ENCODE assay signal across 17 cellular contexts in genomic region chr15:41556657-41557056, GRCh38.
"Had no signal": no experiment of that assay in that cellular context is flagged by ENCODE, and none has a peak within 500 bp of the region (broad histone marks: within the 10 kb centered on the region; RNA-seq: fewer than 3 reads in every experiment).

No MANE protein-coding gene starts in this region.

- H3K27ac Mint-ChIP-seq: activated CD8-positive, alpha-beta memory T cell treated with anti-CD3 and anti-CD28 coated beads, Interleukin-2, amount 10 ng/mL, durations not matched to agents 7 days and 5 days; activated naive CD8-positive, alpha-beta T cell treated with anti-CD3 and anti-CD28 coated beads, Interleukin-2, amount 10 ng/mL, durations not matched to agents 7 days and 5 days; activated T-cell treated with anti-CD3 and anti-CD28 coated beads, Interleukin-2, amount 50 U/mL, for 24 hours had no signal

- FAIRE-seq: urothelium cell line had no signal

- H3K27ac ChIP-seq: breast epithelium, esophagus muscularis mucosa, neutrophil, skin epidermis, stomach had no signal

- ATAC-seq: activated CD4-positive, CD25-positive, alpha-beta regulatory T cell treated with anti-CD3 and anti-CD28 coated beads, Interleukin-2, amount 50 U/mL, for 24 hours; activated CD8-positive, alpha-beta memory T cell treated with anti-CD3 and anti-CD28 coated beads, Interleukin-2, amount 10 ng/mL, durations not matched to agents 7 days and 5 days; lower lobe of right lung had no signal

- H3K4me3 ChIP-seq: breast epithelium, esophagus muscularis mucosa, lower lobe of right lung, skin epidermis, stomach had no signal

- DNase-seq: activated CD4-positive, alpha-beta T cell treated with anti-CD3 and anti-CD28 coated beads, Interleukin-2, amount 50 U/mL, for 48 hours; activated CD8-positive, alpha-beta memory T cell treated with anti-CD3 and anti-CD28 coated beads, Interleukin-2, amount 10 ng/mL, durations not matched to agents 7 days and 5 days; activated gamma-delta T cell; activated naive CD8-positive, alpha-beta T cell treated with anti-CD3 and anti-CD28 coated beads, Interleukin-2, amount 10 ng/mL, durations not matched to agents 7 days and 5 days; activated T-cell treated with anti-CD3 and anti-CD28 coated beads, Interleukin-2, amount 50 U/mL, for 24 hours; aorta; dorsolateral prefrontal cortex; immature natural killer cell; lower lobe of right lung; midbrain; stomach had no signal

- H3K9me3 Mint-ChIP-seq: activated naive CD8-positive, alpha-beta T cell treated with anti-CD3 and anti-CD28 coated beads, Interleukin-2, amount 10 ng/mL, durations not matched to agents 7 days and 5 days; activated T-cell treated with anti-CD3 and anti-CD28 coated beads, Interleukin-2, amount 50 U/mL, for 24 hours; immature natural killer cell had no signal

- H3K27me3 ChIP-seq: breast epithelium, dorsolateral prefrontal cortex, esophagus muscularis mucosa had no signal

- H3K36me3 Mint-ChIP-seq: activated CD8-positive, alpha-beta memory T cell treated with anti-CD3 and anti-CD28 coated beads, Interleukin-2, amount 10 ng/mL, durations not matched to agents 7 days and 5 days; activated naive CD8-positive, alpha-beta T cell treated with anti-CD3 and anti-CD28 coated beads, Interleukin-2, amount 10 ng/mL, durations not matched to agents 7 days and 5 days; immature natural killer cell had no signal

- H3K36me3 ChIP-seq: breast epithelium, lower lobe of right lung, neutrophil, stomach had no signal

- H3K9me3 ChIP-seq: breast epithelium, esophagus muscularis mucosa, lower lobe of right lung, neutrophil, stomach had no signal

- H3K4me3 Mint-ChIP-seq: activated CD8-positive, alpha-beta memory T cell treated with anti-CD3 and anti-CD28 coated beads, Interleukin-2, amount 10 ng/mL, durations not matched to agents 7 days and 5 days; activated naive CD8-positive, alpha-beta T cell treated with anti-CD3 and anti-CD28 coated beads, Interleukin-2, amount 10 ng/mL, durations not matched to agents 7 days and 5 days; activated T-cell treated with anti-CD3 and anti-CD28 coated beads, Interleukin-2, amount 50 U/mL, for 24 hours; immature natural killer cell had no signal
